1 cellular context compared by ENCODE assay signal in genomic region chr1:52635321-52636089, GRCh38.
A peak's percentile ranks its signal among the peaks of the same experiment; 100 is the strongest.
TF ChIP-seq lines count a peak whose summit lies in the region.

No MANE protein-coding gene starts in this region.

TF ChIP-seq in K562, 482 proteins besides CTCF, POLR2A, EP300 and RAD21 (continues in another document):
- no peak for TF ChIP-seq GATAD2A (IDR thresholded peaks at IDR 0.05)
- TF ChIP-seq, protein P1, sequence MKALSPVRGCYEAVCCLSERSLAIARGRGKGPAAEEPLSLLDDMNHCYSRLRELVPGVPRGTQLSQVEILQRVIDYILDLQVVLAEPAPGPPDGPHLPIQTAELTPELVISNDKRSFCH (CRISPR knock-in tag; IDR thresholded peaks at IDR 0.05): no peak
- TF ChIP-seq, protein P1 (tag; IDR thresholded peaks at IDR 0.05): peak; percentile 88
- TF ChIP-seq ZNF830 (CRISPR knock-in tag; IDR thresholded peaks at IDR 0.05): 0 out of 2 replicates have a peak, but pooled peaks have one; percentile 43
- TF ChIP-seq, protein P2, sequence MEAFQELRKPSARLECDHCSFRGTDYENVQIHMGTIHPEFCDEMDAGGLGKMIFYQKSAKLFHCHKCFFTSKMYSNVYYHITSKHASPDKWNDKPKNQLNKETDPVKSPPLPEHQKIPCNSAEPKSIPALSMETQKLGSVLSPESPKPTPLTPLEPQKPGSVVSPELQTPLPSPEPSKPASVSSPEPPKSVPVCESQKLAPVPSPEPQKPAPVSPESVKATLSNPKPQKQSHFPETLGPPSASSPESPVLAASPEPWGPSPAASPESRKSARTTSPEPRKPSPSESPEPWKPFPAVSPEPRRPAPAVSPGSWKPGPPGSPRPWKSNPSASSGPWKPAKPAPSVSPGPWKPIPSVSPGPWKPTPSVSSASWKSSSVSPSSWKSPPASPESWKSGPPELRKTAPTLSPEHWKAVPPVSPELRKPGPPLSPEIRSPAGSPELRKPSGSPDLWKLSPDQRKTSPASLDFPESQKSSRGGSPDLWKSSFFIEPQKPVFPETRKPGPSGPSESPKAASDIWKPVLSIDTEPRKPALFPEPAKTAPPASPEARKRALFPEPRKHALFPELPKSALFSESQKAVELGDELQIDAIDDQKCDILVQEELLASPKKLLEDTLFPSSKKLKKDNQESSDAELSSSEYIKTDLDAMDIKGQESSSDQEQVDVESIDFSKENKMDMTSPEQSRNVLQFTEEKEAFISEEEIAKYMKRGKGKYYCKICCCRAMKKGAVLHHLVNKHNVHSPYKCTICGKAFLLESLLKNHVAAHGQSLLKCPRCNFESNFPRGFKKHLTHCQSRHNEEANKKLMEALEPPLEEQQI (IDR thresholded peaks at IDR 0.05): no peak
- TF ChIP-seq, protein P3, sequence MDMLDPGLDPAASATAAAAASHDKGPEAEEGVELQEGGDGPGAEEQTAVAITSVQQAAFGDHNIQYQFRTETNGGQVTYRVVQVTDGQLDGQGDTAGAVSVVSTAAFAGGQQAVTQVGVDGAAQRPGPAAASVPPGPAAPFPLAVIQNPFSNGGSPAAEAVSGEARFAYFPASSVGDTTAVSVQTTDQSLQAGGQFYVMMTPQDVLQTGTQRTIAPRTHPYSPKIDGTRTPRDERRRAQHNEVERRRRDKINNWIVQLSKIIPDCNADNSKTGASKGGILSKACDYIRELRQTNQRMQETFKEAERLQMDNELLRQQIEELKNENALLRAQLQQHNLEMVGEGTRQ (CRISPR knock-in tag; IDR thresholded peaks at IDR 0.05): peak; percentile 45
- peak; percentile 28; the same call in 1 of the 2 replicates for TF ChIP-seq ZNF239 (CRISPR knock-in tag; IDR thresholded peaks at IDR 0.05)
- TF ChIP-seq, protein P4, sequence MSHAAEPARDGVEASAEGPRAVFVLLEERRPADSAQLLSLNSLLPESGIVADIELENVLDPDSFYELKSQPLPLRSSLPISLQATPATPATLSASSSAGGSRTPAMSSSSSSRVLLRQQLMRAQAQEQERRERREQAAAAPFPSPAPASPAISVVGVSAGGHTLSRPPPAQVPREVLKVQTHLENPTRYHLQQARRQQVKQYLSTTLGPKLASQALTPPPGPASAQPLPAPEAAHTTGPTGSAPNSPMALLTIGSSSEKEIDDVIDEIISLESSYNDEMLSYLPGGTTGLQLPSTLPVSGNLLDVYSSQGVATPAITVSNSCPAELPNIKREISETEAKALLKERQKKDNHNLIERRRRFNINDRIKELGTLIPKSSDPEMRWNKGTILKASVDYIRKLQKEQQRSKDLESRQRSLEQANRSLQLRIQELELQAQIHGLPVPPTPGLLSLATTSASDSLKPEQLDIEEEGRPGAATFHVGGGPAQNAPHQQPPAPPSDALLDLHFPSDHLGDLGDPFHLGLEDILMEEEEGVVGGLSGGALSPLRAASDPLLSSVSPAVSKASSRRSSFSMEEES (CRISPR knock-in tag; IDR thresholded peaks at IDR 0.05): peak; percentile 81
- TF ChIP-seq FOXP4 (CRISPR knock-in tag; IDR thresholded peaks at IDR 0.05; ENCODE audit: borderline replicate concordance): no peak
- peak; percentile 71; the same call in 1 of the 2 replicates for TF ChIP-seq BACH1 (tag; IDR thresholded peaks at IDR 0.05)
- peak; percentile 49; the same call in 1 of the 2 replicates for TF ChIP-seq ZKSCAN8 (CRISPR knock-in tag; IDR thresholded peaks at IDR 0.05)
- peak; percentile 88 for TF ChIP-seq PTTG1 (tag; IDR thresholded peaks at IDR 0.05; ENCODE audit: low read depth)
- TF ChIP-seq HDAC8 (tag; IDR thresholded peaks at IDR 0.05): peak; percentile 54; the same call in 1 of the 2 replicates
- TF ChIP-seq, protein P5, sequence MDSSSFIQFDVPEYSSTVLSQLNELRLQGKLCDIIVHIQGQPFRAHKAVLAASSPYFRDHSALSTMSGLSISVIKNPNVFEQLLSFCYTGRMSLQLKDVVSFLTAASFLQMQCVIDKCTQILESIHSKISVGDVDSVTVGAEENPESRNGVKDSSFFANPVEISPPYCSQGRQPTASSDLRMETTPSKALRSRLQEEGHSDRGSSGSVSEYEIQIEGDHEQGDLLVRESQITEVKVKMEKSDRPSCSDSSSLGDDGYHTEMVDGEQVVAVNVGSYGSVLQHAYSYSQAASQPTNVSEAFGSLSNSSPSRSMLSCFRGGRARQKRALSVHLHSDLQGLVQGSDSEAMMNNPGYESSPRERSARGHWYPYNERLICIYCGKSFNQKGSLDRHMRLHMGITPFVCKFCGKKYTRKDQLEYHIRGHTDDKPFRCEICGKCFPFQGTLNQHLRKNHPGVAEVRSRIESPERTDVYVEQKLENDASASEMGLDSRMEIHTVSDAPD (CRISPR knock-in tag; IDR thresholded peaks at IDR 0.05): 0 out of 2 replicates have a peak, but pooled peaks have one; percentile 21
- peak; percentile 76 for TF ChIP-seq GTF2A2 (tag; IDR thresholded peaks at IDR 0.05)
- TF ChIP-seq, protein P6, sequence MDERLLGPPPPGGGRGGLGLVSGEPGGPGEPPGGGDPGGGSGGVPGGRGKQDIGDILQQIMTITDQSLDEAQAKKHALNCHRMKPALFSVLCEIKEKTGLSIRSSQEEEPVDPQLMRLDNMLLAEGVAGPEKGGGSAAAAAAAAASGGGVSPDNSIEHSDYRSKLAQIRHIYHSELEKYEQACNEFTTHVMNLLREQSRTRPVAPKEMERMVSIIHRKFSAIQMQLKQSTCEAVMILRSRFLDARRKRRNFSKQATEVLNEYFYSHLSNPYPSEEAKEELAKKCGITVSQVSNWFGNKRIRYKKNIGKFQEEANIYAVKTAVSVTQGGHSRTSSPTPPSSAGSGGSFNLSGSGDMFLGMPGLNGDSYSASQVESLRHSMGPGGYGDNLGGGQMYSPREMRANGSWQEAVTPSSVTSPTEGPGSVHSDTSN (CRISPR knock-in tag; IDR thresholded peaks at IDR 0.05; ENCODE audit: low read depth): no peak
- TF ChIP-seq, protein P6 (tag; conservative IDR thresholded peaks at IDR 0.05; ENCODE audit: low read depth): 0 out of 2 replicates have a peak, but pooled peaks have one; percentile 12
- 0 out of 2 replicates have a peak, but pooled peaks have one; percentile 53 for TF ChIP-seq ZNF583 (CRISPR knock-in tag; IDR thresholded peaks at IDR 0.05)
- no peak for TF ChIP-seq PRMT5 (CRISPR knock-in tag; IDR thresholded peaks at IDR 0.05)
- TF ChIP-seq SAFB2 (IDR thresholded peaks at IDR 0.05; ENCODE audit: borderline replicate concordance, low read depth, low read length, severe bottlenecking): no peak
- peak; percentile 85 for TF ChIP-seq ZNF395 (CRISPR knock-in tag; IDR thresholded peaks at IDR 0.05)
- no peak for TF ChIP-seq HSF4 (CRISPR knock-in tag; IDR thresholded peaks at IDR 0.05; ENCODE audit: borderline replicate concordance)
- peak; percentile 75; the same call in 1 of the 2 replicates for TF ChIP-seq CREB3 (tag; conservative IDR thresholded peaks at IDR 0.05; ENCODE audit: low read depth)
- TF ChIP-seq TEAD1 (CRISPR knock-in tag; IDR thresholded peaks at IDR 0.05): peak in 1 of 2 experiments; percentile 67; a peak in 1 of 4 replicates
- TF ChIP-seq, protein P7, sequence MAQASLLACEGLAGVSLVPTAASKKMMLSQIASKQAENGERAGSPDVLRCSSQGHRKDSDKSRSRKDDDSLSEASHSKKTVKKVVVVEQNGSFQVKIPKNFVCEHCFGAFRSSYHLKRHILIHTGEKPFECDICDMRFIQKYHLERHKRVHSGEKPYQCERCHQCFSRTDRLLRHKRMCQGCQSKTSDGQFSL (CRISPR knock-in tag; IDR thresholded peaks at IDR 0.05): no peak
- TF ChIP-seq, protein P7 (tag; IDR thresholded peaks at IDR 0.05): peak in 1 of 2 experiments; percentile 89; a peak in 2 of 4 replicates
- TF ChIP-seq, protein P8, sequence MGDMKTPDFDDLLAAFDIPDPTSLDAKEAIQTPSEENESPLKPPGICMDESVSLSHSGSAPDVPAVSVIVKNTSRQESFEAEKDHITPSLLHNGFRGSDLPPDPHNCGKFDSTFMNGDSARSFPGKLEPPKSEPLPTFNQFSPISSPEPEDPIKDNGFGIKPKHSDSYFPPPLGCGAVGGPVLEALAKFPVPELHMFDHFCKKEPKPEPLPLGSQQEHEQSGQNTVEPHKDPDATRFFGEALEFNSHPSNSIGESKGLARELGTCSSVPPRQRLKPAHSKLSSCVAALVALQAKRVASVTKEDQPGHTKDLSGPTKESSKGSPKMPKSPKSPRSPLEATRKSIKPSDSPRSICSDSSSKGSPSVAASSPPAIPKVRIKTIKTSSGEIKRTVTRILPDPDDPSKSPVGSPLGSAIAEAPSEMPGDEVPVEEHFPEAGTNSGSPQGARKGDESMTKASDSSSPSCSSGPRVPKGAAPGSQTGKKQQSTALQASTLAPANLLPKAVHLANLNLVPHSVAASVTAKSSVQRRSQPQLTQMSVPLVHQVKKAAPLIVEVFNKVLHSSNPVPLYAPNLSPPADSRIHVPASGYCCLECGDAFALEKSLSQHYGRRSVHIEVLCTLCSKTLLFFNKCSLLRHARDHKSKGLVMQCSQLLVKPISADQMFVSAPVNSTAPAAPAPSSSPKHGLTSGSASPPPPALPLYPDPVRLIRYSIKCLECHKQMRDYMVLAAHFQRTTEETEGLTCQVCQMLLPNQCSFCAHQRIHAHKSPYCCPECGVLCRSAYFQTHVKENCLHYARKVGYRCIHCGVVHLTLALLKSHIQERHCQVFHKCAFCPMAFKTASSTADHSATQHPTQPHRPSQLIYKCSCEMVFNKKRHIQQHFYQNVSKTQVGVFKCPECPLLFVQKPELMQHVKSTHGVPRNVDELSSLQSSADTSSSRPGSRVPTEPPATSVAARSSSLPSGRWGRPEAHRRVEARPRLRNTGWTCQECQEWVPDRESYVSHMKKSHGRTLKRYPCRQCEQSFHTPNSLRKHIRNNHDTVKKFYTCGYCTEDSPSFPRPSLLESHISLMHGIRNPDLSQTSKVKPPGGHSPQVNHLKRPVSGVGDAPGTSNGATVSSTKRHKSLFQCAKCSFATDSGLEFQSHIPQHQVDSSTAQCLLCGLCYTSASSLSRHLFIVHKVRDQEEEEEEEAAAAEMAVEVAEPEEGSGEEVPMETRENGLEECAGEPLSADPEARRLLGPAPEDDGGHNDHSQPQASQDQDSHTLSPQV (IDR thresholded peaks at IDR 0.05): peak; percentile 95
- TF ChIP-seq NR4A1 (CRISPR knock-in tag; IDR thresholded peaks at IDR 0.05): no peak
- TF ChIP-seq NR4A1 (tag; IDR thresholded peaks at IDR 0.05): peak; percentile 88
- no peak for TF ChIP-seq CCNT2 (IDR thresholded peaks at IDR 0.05; ENCODE audit: borderline replicate concordance, extremely low read depth, insufficient read length, low read depth, low read length)
- no peak for TF ChIP-seq MYNN (IDR thresholded peaks at IDR 0.05)
- no peak for TF ChIP-seq MYNN (CRISPR knock-in tag; IDR thresholded peaks at IDR 0.05)
- peak; percentile 63 for TF ChIP-seq ZNF766 (CRISPR knock-in tag; conservative IDR thresholded peaks at IDR 0.05)
